In the genomic region with DNA sequence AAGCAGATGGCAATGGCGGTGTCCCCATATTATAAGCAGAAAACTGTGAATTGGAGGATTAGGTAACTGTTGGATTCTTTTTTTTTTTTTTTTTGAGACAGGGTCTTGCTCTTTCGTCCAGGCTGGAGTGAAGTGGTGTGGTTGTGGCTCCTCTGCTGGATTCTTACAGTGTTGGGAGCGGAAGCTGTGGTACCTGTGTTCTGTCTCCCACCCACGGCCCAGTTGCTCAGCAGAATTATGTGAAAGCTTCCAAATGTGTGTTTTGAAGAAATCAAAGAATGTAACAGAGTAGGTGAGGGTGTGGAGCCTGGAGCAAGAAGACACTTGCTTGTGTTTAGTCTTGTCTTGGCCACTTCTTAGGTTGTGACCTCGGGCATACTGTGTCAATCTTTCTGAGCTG, we compare ENCODE assay signal across 7 cellular contexts.
"Had no signal": no experiment of that assay in that cellular context is flagged by ENCODE, and none has a peak within 500 bp of the region (broad histone marks: within the 10 kb centered on the region; RNA-seq: fewer than 3 reads in every experiment).

No MANE protein-coding gene starts in this region.

- H3K27ac ChIP-seq: HL-60 had no signal

- ATAC-seq: HepG2, K562 had no signal

- H3K4me3 ChIP-seq: K562 had no signal

- FAIRE-seq: HepG2, HTR-8/SVneo, K562 had no signal

- H3K4me1 Mint-ChIP-seq: IgD-negative memory B cell had no signal

- H3K36me3 Mint-ChIP-seq: IgD-negative memory B cell had no signal

- H3K4me3 Mint-ChIP-seq: IgD-negative memory B cell had no signal

- DNase-seq: IMR-90, KBM-7 had no signal

- H3K9me3 Mint-ChIP-seq: IgD-negative memory B cell had no signal
